ENCODE assay signal across 8 cellular contexts in the genomic region with DNA sequence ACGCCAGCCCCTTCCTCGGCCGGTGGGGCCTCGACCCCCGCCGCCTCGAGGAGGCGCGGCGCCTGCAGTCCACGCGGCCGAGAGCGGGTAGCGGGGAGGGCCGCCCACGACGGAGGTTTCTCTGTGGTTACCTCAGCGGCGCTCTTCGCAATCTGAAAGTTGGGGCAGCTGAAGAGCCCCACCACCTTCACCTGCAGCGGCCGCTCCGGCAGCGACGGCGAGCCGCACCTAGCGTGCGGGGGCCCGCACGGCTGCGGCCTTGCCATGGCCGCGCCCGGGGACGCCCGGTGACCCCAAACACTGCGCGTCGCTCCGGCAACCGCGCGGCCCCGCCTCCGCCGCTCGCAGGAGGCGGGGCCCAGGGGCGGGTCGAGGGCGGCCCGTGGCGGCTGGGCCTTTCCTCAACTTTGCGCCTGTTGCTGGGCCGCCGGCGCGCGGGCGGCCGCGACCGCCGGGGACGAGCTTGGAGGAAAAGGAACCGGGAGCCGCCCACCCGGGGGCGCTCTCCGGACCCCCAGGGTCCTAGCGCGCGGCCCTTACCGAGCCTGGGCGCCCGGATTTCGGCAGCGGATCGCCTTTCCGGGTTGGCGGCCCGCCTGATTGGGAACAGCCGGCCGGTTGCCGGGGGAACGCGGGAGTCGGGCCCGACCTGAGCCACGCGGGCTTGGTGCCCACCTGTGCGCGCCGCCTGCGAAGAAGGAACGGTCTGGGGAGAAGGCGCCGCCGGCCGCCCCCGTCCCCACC. TPM values are rescaled to one million over a fixed set of nuclear protein-coding genes. Genes with fewer than 3 reads are reported as not detected.
A peak's percentile ranks its signal among the peaks of the same experiment; 100 is the strongest.
DNase-seq lines count a peak whose midpoint lies in the region; ATAC-seq and TF ChIP-seq lines count a peak whose summit lies in the region.

A gene (minus strand): TSS at position 304 of the 744 bp plus-strand sequence. CDS start 38 bp downstream, at position 266.
A gene with protein sequence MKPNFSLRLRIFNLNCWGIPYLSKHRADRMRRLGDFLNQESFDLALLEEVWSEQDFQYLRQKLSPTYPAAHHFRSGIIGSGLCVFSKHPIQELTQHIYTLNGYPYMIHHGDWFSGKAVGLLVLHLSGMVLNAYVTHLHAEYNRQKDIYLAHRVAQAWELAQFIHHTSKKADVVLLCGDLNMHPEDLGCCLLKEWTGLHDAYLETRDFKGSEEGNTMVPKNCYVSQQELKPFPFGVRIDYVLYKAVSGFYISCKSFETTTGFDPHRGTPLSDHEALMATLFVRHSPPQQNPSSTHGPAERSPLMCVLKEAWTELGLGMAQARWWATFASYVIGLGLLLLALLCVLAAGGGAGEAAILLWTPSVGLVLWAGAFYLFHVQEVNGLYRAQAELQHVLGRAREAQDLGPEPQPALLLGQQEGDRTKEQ (plus strand): TSS at position 400 of the 744 bp plus-strand sequence. CDS start 398 bp downstream, outside the sequence.

- intact Hi-C loops in esophagus squamous epithelium (cut with DNase I) = no loop called here

- no peaks in the 10 kb centered on the region for H3K9me3 ChIP-seq in esophagus squamous epithelium

- H3K4me1 ChIP-seq in esophagus squamous epithelium = peaks cover 9 to 55% (median 19%) of the 10 kb centered on the region in 3 donors

- no peaks in the 10 kb centered on the region for H3K9me3 Mint-ChIP-seq in naive B cell
- no peaks in the 10 kb centered on the region for H3K9me3 Mint-ChIP-seq in stimulated activated effector memory CD8-positive, alpha-beta T cell treated with anti-CD3 and anti-CD28 coated beads, Interleukin-12 subunit alpha, Interleukin-12 subunit beta, amount 100 ng/mL, for 72 hours

- peak within 1 kb of the TSS; percentile 66 to 92 (median 81) for H3K4me3 ChIP-seq in esophagus squamous epithelium

- peak; percentile 72 for DNase-seq in DMS 273 treated with DMSO at 0.1 percent for 48 hours (lab: John Stamatoyannopoulos, UW)
- DNase-seq in HT1080 (ENCODE audit: low read depth) = peak; percentile 90
- DNase-seq in OCI-M1 (lab: John Stamatoyannopoulos, UW) = peak; percentile 95
- peak; percentile 84 to 87 for DNase-seq in activated T-cell treated with anti-CD3 and anti-CD28 coated beads, Interleukin-2, amount 50 U/mL, for 48 hours
- peak; percentile 26 for DNase-seq in esophagus squamous epithelium (lab: John Stamatoyannopoulos, UW)
- DNase-seq in naive B cell = peak; percentile 88
- peak; percentile 61 to 87 for DNase-seq in stimulated activated effector memory CD8-positive, alpha-beta T cell treated with anti-CD3 and anti-CD28 coated beads, Interleukin-12 subunit alpha, Interleukin-12 subunit beta, amount 100 ng/mL, for 72 hours (ENCODE audit: low spot score in 2 of 2)

- H3K27me3 ChIP-seq in esophagus squamous epithelium = no peaks in the 10 kb centered on the region

- 0% methylated on average over 11 of the region's 103 CpGs; no CpG with 5 or more reads in 1 of the 2 donors for WGBS in esophagus squamous epithelium, 2 donors

- H3K27ac Mint-ChIP-seq in naive B cell = peak within 1 kb of the TSS; percentile 99
- peak within 1 kb of the TSS; percentile 92 for H3K27ac Mint-ChIP-seq in stimulated activated effector memory CD8-positive, alpha-beta T cell treated with anti-CD3 and anti-CD28 coated beads, Interleukin-12 subunit alpha, Interleukin-12 subunit beta, amount 100 ng/mL, for 72 hours

- peak in 2 of 4 donors; percentile 27 to 59 for TF ChIP-seq POLR2A in esophagus squamous epithelium (IDR thresholded peaks at IDR 0.05)

- peak within 1 kb of the TSS; percentile 85 to 92 (median 88) for H3K27ac ChIP-seq in esophagus squamous epithelium

- peak in 2 of 6 experiments; percentile 16 to 21 for TF ChIP-seq CTCF in esophagus squamous epithelium (IDR thresholded peaks at IDR 0.05)

- peak; percentile 85 for ATAC-seq in GM21367 (IDR thresholded peaks at IDR 0.05; ENCODE audit: unreplicated experiment)
- ATAC-seq in naive B cell (ENCODE audit: low read depth in 2 of 2) = peak; percentile 78 to 81
- peak; percentile 93 for ATAC-seq in stimulated activated effector memory CD8-positive, alpha-beta T cell treated with anti-CD3 and anti-CD28 coated beads, Interleukin-12 subunit alpha, Interleukin-12 subunit beta, amount 100 ng/mL, for 72 hours

- peaks cover 0 to 4% of the 10 kb centered on the region in 2 donors for H3K36me3 Mint-ChIP-seq in naive B cell
- peaks cover 24% of the 10 kb centered on the region for H3K36me3 Mint-ChIP-seq in stimulated activated effector memory CD8-positive, alpha-beta T cell treated with anti-CD3 and anti-CD28 coated beads, Interleukin-12 subunit alpha, Interleukin-12 subunit beta, amount 100 ng/mL, for 72 hours

- peak within 1 kb of the TSS; percentile 94 to 99 (median 97) for H3K4me3 Mint-ChIP-seq in naive B cell
- H3K4me3 Mint-ChIP-seq in stimulated activated effector memory CD8-positive, alpha-beta T cell treated with anti-CD3 and anti-CD28 coated beads, Interleukin-12 subunit alpha, Interleukin-12 subunit beta, amount 100 ng/mL, for 72 hours = peak within 1 kb of the TSS; percentile 91

- peaks cover 30 to 46% (median 37%) of the 10 kb centered on the region in 3 donors for H3K4me1 Mint-ChIP-seq in naive B cell
- peaks cover 36% of the 10 kb centered on the region for H3K4me1 Mint-ChIP-seq in stimulated activated effector memory CD8-positive, alpha-beta T cell treated with anti-CD3 and anti-CD28 coated beads, Interleukin-12 subunit alpha, Interleukin-12 subunit beta, amount 100 ng/mL, for 72 hours

- H3K27me3 Mint-ChIP-seq in naive B cell = no peaks in the 10 kb centered on the region

- H3K36me3 ChIP-seq in esophagus squamous epithelium = peaks cover 0 to 31% (median 11%) of the 10 kb centered on the region in 3 donors

RNA-seq across cellular contexts. Expression of the first gene that starts in this region (rescaled TPM):
- 0.05 TPM in 1 of 2 replicates, not detected in the other for total RNA-seq in HT1080 (2014; rRNA removed; shearing (Covaris generic))
- polyA plus RNA-seq in HT1080 (2015; cell fraction: cytosol; rRNA removed) = 0.49 and 0.84 TPM in 2 replicates
- polyA plus RNA-seq in HT1080 (2015; cell fraction: nucleus; rRNA removed) = 0.74 TPM in 1 of 2 replicates, not detected in the other
- 1 to 10 TPM in 3 of 4 donors, under 1 TPM in 1; 0.35 to 6.1 (median 2.8) TPM for total RNA-seq in esophagus squamous epithelium
- polyA plus RNA-seq in naive B cell (ENCODE audit: low read depth in 6 of 6) = 1 to 10 TPM; 1.1 to 3.9 (median 2.4) TPM

RNA-seq across cellular contexts. Expression of the second gene that starts in this region (rescaled TPM):
- total RNA-seq in HT1080 (2014; rRNA removed; shearing (Covaris generic)) = 14.9 and 15.4 TPM in 2 replicates
- polyA plus RNA-seq in HT1080 (2015; cell fraction: cytosol; rRNA removed) = 7.3 and 8.8 TPM in 2 replicates
- 17.7 and 18.1 TPM in 2 replicates for polyA plus RNA-seq in HT1080 (2015; cell fraction: nucleus; rRNA removed)
- total RNA-seq in esophagus squamous epithelium = 10 to 100 TPM; 10.6 to 28.1 (median 24.0) TPM
- polyA plus RNA-seq in naive B cell (ENCODE audit: low read depth in 6 of 6) = 10 to 100 TPM; 24.1 to 45.5 (median 33.5) TPM

Comparison
In these comparisons a context has a peak if more than half of its experiments do, and no peak if none do; other contexts are left out.
1. Peak in every context shown above with its lines: DNase-seq, ATAC-seq, H3K4me3 ChIP-seq and H3K27ac ChIP-seq.
2. DNase-seq: peak in every context shown above with its lines; median percentile 95 in OCI-M1; 90 in HT1080; 88 in naive B cell; 86 in activated T-cell treated with anti-CD3 and anti-CD28 coated beads, Interleukin-2, amount 50 U/mL, for 48 hours; 74 in stimulated activated effector memory CD8-positive, alpha-beta T cell treated with anti-CD3 and anti-CD28 coated beads, Interleukin-12 subunit alpha, Interleukin-12 subunit beta, amount 100 ng/mL, for 72 hours; 72 in DMS 273 treated with DMSO at 0.1 percent for 48 hours; 26 in esophagus squamous epithelium.